Comparison of ENCODE assay signal across 10 cellular contexts in the genomic region with DNA sequence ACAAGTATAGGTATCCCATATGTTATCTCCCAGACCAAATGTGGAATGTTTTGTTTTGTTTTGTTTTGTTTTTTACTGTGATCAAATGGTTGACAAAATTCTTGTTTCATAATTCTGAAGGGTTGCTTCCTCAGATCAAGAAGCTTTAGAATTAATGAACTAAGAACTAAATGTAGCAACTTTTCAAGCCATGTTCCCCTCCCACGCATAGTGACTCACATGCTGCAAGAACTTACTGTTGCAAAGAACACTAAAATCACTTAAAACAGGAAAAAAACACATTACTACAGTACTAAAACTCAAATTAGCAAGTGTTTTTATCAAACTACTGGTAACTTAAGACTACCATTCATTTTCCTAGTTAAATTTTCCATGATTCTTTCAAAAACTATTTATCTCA. TPM values are rescaled to one million over a fixed set of nuclear protein-coding genes. Genes with fewer than 3 reads are reported as not detected.
DNase-seq lines count a peak whose midpoint lies in the region; ATAC-seq and TF ChIP-seq lines count a peak whose summit lies in the region.
"Had no signal": no experiment of that assay in that cellular context is flagged by ENCODE, and none has a peak within 500 bp of the region (broad histone marks: within the 10 kb centered on the region; RNA-seq: fewer than 3 reads in every experiment).

No MANE protein-coding gene starts in this region.

- H3K27ac Mint-ChIP-seq in CD4-positive, CD25-positive, alpha-beta regulatory T cell, result peak overlapping the region; percentile 47 to 86 (median 60)

- dilution Hi-C loops in mammary epithelial cell (cut with HindIII; ENCODE audit: low sequenced_read_pairs), result no loop called here

- H3K79me2 ChIP-seq in mammary epithelial cell (ENCODE audit: insufficient read depth, low read length), result peaks cover 14% of the 10 kb centered on the region
- H3K79me2 ChIP-seq in osteoblast (ENCODE audit: insufficient read depth, low read length), result peaks cover 22% of the 10 kb centered on the region
- H3K79me2 ChIP-seq in MM.1S (ENCODE audit: low read length), result no peaks in the 10 kb centered on the region
- H3K79me2 ChIP-seq: parathyroid adenoma had no signal

- H3F3A ChIP-seq in MM.1S (ENCODE audit: insufficient read depth, low read length), result no peaks in the 10 kb centered on the region

- WGBS in mammary epithelial cell (ENCODE audit: low coverage, missing lambda C conversion rate), result 6% methylated on average over 1 of the region's 1 CpG

- H3K4me1 ChIP-seq in CD4-positive, CD25-positive, alpha-beta regulatory T cell (ENCODE audit: control insufficient read depth, insufficient read depth, low read length, poor library complexity, severe bottlenecking), result no peaks in the 10 kb centered on the region
- H3K4me1 ChIP-seq in mammary epithelial cell (ENCODE audit: insufficient read depth, low read length) (peaks cover 8% of the 10 kb centered on the region), osteoblast (ENCODE audit: insufficient read depth, low read length) (peaks cover 15% of the 10 kb centered on the region), MM.1S (ENCODE audit: low read length) (peaks cover 13% of the 10 kb centered on the region)
- H3K4me1 ChIP-seq: parathyroid adenoma had no signal

- no peaks in the 10 kb centered on the region for H3K9me2 ChIP-seq in MM.1S (replicated peaks; ENCODE audit: insufficient read depth, low read length)

- no peak for ATAC-seq in CD4-positive, CD25-positive, alpha-beta regulatory T cell (ENCODE audit: low read depth in 2 of 2)
- no peak for ATAC-seq in GM18867 (IDR thresholded peaks at IDR 0.05; ENCODE audit: unreplicated experiment)

- no TSS peak for BruUV-seq in mammary epithelial cell (replicated peaks; lab: Mats Ljungman, UMichigan)

- H2AFZ ChIP-seq in mammary epithelial cell (ENCODE audit: low read depth, low read length) (no peak overlapping the region), osteoblast (ENCODE audit: low read length) (no peak overlapping the region), MM.1S (ENCODE audit: low read length) (no peak overlapping the region)
- H2AFZ ChIP-seq: parathyroid adenoma had no signal

- peaks cover 83% of the 10 kb centered on the region for H3K36me3 ChIP-seq in CD4-positive, CD25-positive, alpha-beta regulatory T cell (ENCODE audit: control insufficient read depth, insufficient read depth, low read length)
- H3K36me3 ChIP-seq in mammary epithelial cell (ENCODE audit: insufficient read depth, low read length), result peaks cover 34% of the 10 kb centered on the region
- peaks cover 56% of the 10 kb centered on the region for H3K36me3 ChIP-seq in osteoblast (ENCODE audit: insufficient read depth, low read length)
- H3K36me3 ChIP-seq in MM.1S (replicated peaks; ENCODE audit: insufficient read depth, low read length), result no peaks in the 10 kb centered on the region; the same call in 1 of the 2 replicates

- no peaks in the 10 kb centered on the region for H3K27me3 Mint-ChIP-seq in CD4-positive, CD25-positive, alpha-beta regulatory T cell

- H3K9ac ChIP-seq in mammary epithelial cell (ENCODE audit: insufficient read depth, low read length) (no peak overlapping the region), MM.1S (ENCODE audit: low read length) (no peak overlapping the region)
- H3K9ac ChIP-seq: parathyroid adenoma had no signal

- H3K27me3 ChIP-seq in CD4-positive, CD25-positive, alpha-beta regulatory T cell (ENCODE audit: control insufficient read depth, insufficient read depth, low read length), result no peaks in the 10 kb centered on the region
- H3K27me3 ChIP-seq in mammary epithelial cell (ENCODE audit: insufficient read depth, low read length) (no peaks in the 10 kb centered on the region), osteoblast (ENCODE audit: insufficient read depth, low read length) (no peaks in the 10 kb centered on the region), MM.1S (replicated peaks; ENCODE audit: insufficient read depth, low read length) (no peaks in the 10 kb centered on the region)

- no peaks in the 10 kb centered on the region for H4K20me1 ChIP-seq in mammary epithelial cell (ENCODE audit: insufficient read depth, low read length)
- H4K20me1 ChIP-seq in osteoblast (ENCODE audit: insufficient read depth, low read length), result peaks cover 5% of the 10 kb centered on the region
- no peaks in the 10 kb centered on the region for H4K20me1 ChIP-seq in MM.1S (ENCODE audit: insufficient read depth, low read length)

- no peak overlapping the region for H3K4me3 ChIP-seq in CD4-positive, CD25-positive, alpha-beta regulatory T cell (ENCODE audit: low read depth, low read length)
- H3K4me3 ChIP-seq in mammary epithelial cell (replicated peaks in 1 of 3; ENCODE audit: insufficient read depth in 1 of 3, low read depth in 2 of 3, low read length in 3 of 3), result no peak overlapping the region
- no peak overlapping the region for H3K4me3 ChIP-seq in osteoblast (ENCODE audit: insufficient read depth, low read length)
- H3K4me3 ChIP-seq in MM.1S (ENCODE audit: low read length), result no peak overlapping the region

- H3K36me3 Mint-ChIP-seq in CD4-positive, CD25-positive, alpha-beta regulatory T cell, result peaks cover 32% of the 10 kb centered on the region

- no peaks in the 10 kb centered on the region for H3K9me3 Mint-ChIP-seq in CD4-positive, CD25-positive, alpha-beta regulatory T cell

- intact Hi-C loops in mammary epithelial cell (cut with micrococcal nuclease), result no loop called here

- peak in 1 of 3 donors; percentile 36 for DNase-seq in CD4-positive, CD25-positive, alpha-beta regulatory T cell
- DNase-seq in KBM-7, result peak; percentile 24
- DNase-seq in mammary epithelial cell, result peak; percentile 61
- DNase-seq in osteoblast (ENCODE audit: insufficient read length, low spot score, missing footprints), result no peak
- no peak for DNase-seq in MM.1S
- no peak for DNase-seq in activated CD4-positive, CD25-positive, alpha-beta regulatory T cell treated with anti-CD3 and anti-CD28 coated beads, Interleukin-2, amount 50 U/mL, for 72 hours
- no peak for DNase-seq in 8988T
- DNase-seq: KG1 had no signal

- peak overlapping the region in 1 of 4 donors; percentile 21 for H3K4me3 Mint-ChIP-seq in CD4-positive, CD25-positive, alpha-beta regulatory T cell

- TF ChIP-seq CTCF in mammary epithelial cell (conservative IDR thresholded peaks at IDR 0.05 in 1 of 2, IDR thresholded peaks at IDR 0.05 in 1 of 2; ENCODE audit: extremely low read depth in 1 of 2, insufficient read depth in 1 of 2, low read depth in 1 of 2, low read length in 2 of 2) (no peak), osteoblast (IDR thresholded peaks at IDR 0.05; ENCODE audit: extremely low read depth, low read depth, low read length) (no peak), MM.1S (IDR thresholded peaks at IDR 0.05; ENCODE audit: low read length) (no peak)

- CTCF ChIA-PET in mammary epithelial cell (lab: Charles Lee; ENCODE audit: low non-redundant PET), result no interaction called here

- H3K27ac ChIP-seq in CD4-positive, CD25-positive, alpha-beta regulatory T cell (ENCODE audit: insufficient read depth, low read length, poor library complexity, severe bottlenecking), result peak overlapping the region; percentile 54
- H3K27ac ChIP-seq in mammary epithelial cell (ENCODE audit: insufficient read depth, low read depth, low read length), result no peak overlapping the region
- H3K27ac ChIP-seq in osteoblast (ENCODE audit: low read depth, low read length), result peak overlapping the region; percentile 16
- H3K27ac ChIP-seq in MM.1S (ENCODE audit: low read length), result no peak overlapping the region
- H3K27ac ChIP-seq: parathyroid adenoma had no signal

- H3K4me1 Mint-ChIP-seq in CD4-positive, CD25-positive, alpha-beta regulatory T cell, result peaks cover 14 to 31% (median 21%) of the 10 kb centered on the region in 4 donors

- H3K4me2 ChIP-seq in mammary epithelial cell (ENCODE audit: insufficient read depth, low read depth, low read length) (peak overlapping the region; percentile 45), osteoblast (ENCODE audit: insufficient read depth, low read length) (peak overlapping the region; percentile 46), MM.1S (ENCODE audit: low read depth, low read length) (no peak overlapping the region)

- in situ Hi-C loops in KBM-7 (cut with MboI; ENCODE audit: low pct_unique_long_range_greater_than_20kb, low sequenced_read_pairs), result no loop called here
- in situ Hi-C loops in mammary epithelial cell (cut with MboI; ENCODE audit: low sequenced_read_pairs in 2 of 2), result no loop called here

- no peaks in the 10 kb centered on the region for H3K9me3 ChIP-seq in CD4-positive, CD25-positive, alpha-beta regulatory T cell (ENCODE audit: control insufficient read depth in 2 of 2, low read length in 2 of 2)
- H3K9me3 ChIP-seq in mammary epithelial cell (replicated peaks; ENCODE audit: insufficient read depth, low read length), result no peaks in the 10 kb centered on the region
- no peaks in the 10 kb centered on the region for H3K9me3 ChIP-seq in osteoblast (ENCODE audit: low read depth, low read length)
- H3K9me3 ChIP-seq in MM.1S (replicated peaks; ENCODE audit: insufficient read depth, low read length), result no peaks in the 10 kb centered on the region

RNA-seq across cellular contexts. Expression of a gene that starts 30.6 kb away (rescaled TPM):
- total RNA-seq in CD4-positive, CD25-positive, alpha-beta regulatory T cell, result 124 TPM
- polyA plus RNA-seq in CD4-positive, CD25-positive, alpha-beta regulatory T cell, result 10 to 100 TPM; 59.6 to 81.3 (median 69.9) TPM
- total RNA-seq in mammary epithelial cell, result 10 to 100 TPM; 36.0 to 46.0 TPM
- 17.2 TPM for polyA plus RNA-seq in mammary epithelial cell
- 37.6 TPM for polyA minus RNA-seq in mammary epithelial cell
- total RNA-seq in osteoblast, result 46.0 and 53.9 TPM in 2 replicates

Comparison
In these comparisons a context has a peak if more than half of its experiments do, and no peak if none do; other contexts are left out.
1. DNase-seq: peak in KBM-7 (single experiment) and mammary epithelial cell (single experiment); none in osteoblast (single experiment), MM.1S (single experiment), activated CD4-positive, CD25-positive, alpha-beta regulatory T cell treated with anti-CD3 and anti-CD28 coated beads, Interleukin-2, amount 50 U/mL, for 72 hours (single experiment) and 8988T (single experiment).
2. H3K27ac ChIP-seq: peak in CD4-positive, CD25-positive, alpha-beta regulatory T cell (single experiment) and osteoblast (single experiment); none in mammary epithelial cell (single experiment) and MM.1S (single experiment).